14 cellular contexts compared by ENCODE assay signal in genomic region chr20:50367104-50367674, GRCh38.
DNase-seq lines count a peak whose midpoint lies in the region; ATAC-seq and TF ChIP-seq lines count a peak whose summit lies in the region.
"Had no signal": no experiment of that assay in that cellular context is flagged by ENCODE, and none has a peak within 500 bp of the region (broad histone marks: within the 10 kb centered on the region; RNA-seq: fewer than 3 reads in every experiment).

No MANE protein-coding gene starts in this region.

- peak; percentile 68 for DNase-seq in A673 (ENCODE audit: low spot score)
- DNase-seq in LoVo (ENCODE audit: low spot score) = peak; percentile 20
- DNase-seq in NCI-H1436 treated with DMSO at 0.1 percent for 48 hours (lab: John Stamatoyannopoulos, UW) = no peak
- no peak for DNase-seq in central memory CD4-positive, alpha-beta T cell
- no peak for DNase-seq in RWPE1 (ENCODE audit: low spot score)
- DNase-seq: activated naive CD8-positive, alpha-beta T cell treated with anti-CD3 and anti-CD28 coated beads for 36 hours; effector CD8-positive, alpha-beta T cell; hippocampal formation; upper lobe of right lung had no signal

- H3K36me3 ChIP-seq in A673 (ENCODE audit: insufficient read depth, low read length, poor library complexity, severe bottlenecking) (no peaks in the 10 kb centered on the region), duodenal mucosa (ENCODE audit: control insufficient read depth in 1 of 2, insufficient read depth in 2 of 2, low read length in 2 of 2) (no peaks in the 10 kb centered on the region), mucosa of rectum (ENCODE audit: control insufficient read depth in 2 of 2, insufficient read depth in 2 of 2, low read length in 2 of 2) (no peaks in the 10 kb centered on the region)
- H3K36me3 ChIP-seq: right atrium auricular region, upper lobe of right lung had no signal

- TSS peak; percentile 98 for BruUV-seq in A673 (replicated peaks; lab: Mats Ljungman, UMichigan)

- CTCF ChIA-PET in A673 (lab: Charles Lee) = no interaction called here
- CTCF ChIA-PET in RWPE1 (lab: Yijun Ruan, JAX) = interaction anchor here (0.5 kb wide), 1 partner anchor 190 kb away, joined by 3 read pairs; no protein-coding TSS in a partner anchor

- ATAC-seq in GM18858 (IDR thresholded peaks at IDR 0.05; ENCODE audit: unreplicated experiment) = no peak

- H3K27me3 ChIP-seq in A673 (replicated peaks; ENCODE audit: insufficient read depth, low read depth, low read length, poor library complexity) = no peaks in the 10 kb centered on the region
- H3K27me3 ChIP-seq in duodenal mucosa (ENCODE audit: control insufficient read depth in 1 of 2, insufficient read depth in 2 of 2, low read length in 2 of 2) = no peaks in the 10 kb centered on the region
- no peaks in the 10 kb centered on the region for H3K27me3 ChIP-seq in mucosa of rectum (ENCODE audit: control insufficient read depth in 2 of 2, insufficient read depth in 2 of 2, low read length in 2 of 2)
- H3K27me3 ChIP-seq: right atrium auricular region, upper lobe of right lung had no signal

- H3K9ac ChIP-seq in duodenal mucosa (ENCODE audit: low read depth in 1 of 2, low read length in 2 of 2) (no peak overlapping the region), mucosa of rectum (ENCODE audit: low read depth in 1 of 2, low read length in 2 of 2) (peak overlapping the region in 1 of 2 donors; percentile 1)

- intact Hi-C loops in A673 (cut with micrococcal nuclease; ENCODE audit: unreplicated experiment) = loop anchor here (2.0 kb wide), 1 partner anchor 86 kb away; no protein-coding TSS in a partner anchor

- H3K4me1 ChIP-seq in A673 (ENCODE audit: insufficient read depth, low read length, poor library complexity, severe bottlenecking) (peaks cover 23% of the 10 kb centered on the region), duodenal mucosa (ENCODE audit: control insufficient read depth in 1 of 2, insufficient read depth in 2 of 2, low read length in 2 of 2) (peaks cover 33 to 37% of the 10 kb centered on the region in 2 donors), mucosa of rectum (ENCODE audit: control insufficient read depth in 2 of 2, insufficient read depth in 2 of 2, low read length in 2 of 2) (peaks cover 26 to 28% of the 10 kb centered on the region in 2 donors)
- H3K4me1 ChIP-seq: upper lobe of right lung had no signal

- H3K27ac ChIP-seq in A673 (ENCODE audit: low read depth, low read length, poor library complexity, severe bottlenecking) = peak overlapping the region; percentile 91
- peak overlapping the region; percentile 50 for H3K27ac ChIP-seq in duodenal mucosa (ENCODE audit: low read depth, low read length)
- peak overlapping the region; percentile 74 to 79 for H3K27ac ChIP-seq in mucosa of rectum (ENCODE audit: low read depth in 2 of 2, low read length in 2 of 2)
- H3K27ac ChIP-seq in RWPE1 = no peak overlapping the region
- H3K27ac ChIP-seq: right atrium auricular region, upper lobe of right lung had no signal

- H3K9me3 ChIP-seq in A673 (ENCODE audit: low read depth, low read length, poor library complexity, severe bottlenecking) = no peaks in the 10 kb centered on the region
- H3K9me3 ChIP-seq in duodenal mucosa (ENCODE audit: control insufficient read depth in 1 of 2, low read length in 2 of 2) = no peaks in the 10 kb centered on the region
- H3K9me3 ChIP-seq in mucosa of rectum (ENCODE audit: control insufficient read depth in 2 of 2, low read length in 2 of 2) = no peaks in the 10 kb centered on the region
- H3K9me3 ChIP-seq: right atrium auricular region, upper lobe of right lung had no signal

- POLR2A ChIA-PET in A673 (lab: Charles Lee; ENCODE audit: low non-redundant PET) = no interaction called here
- POLR2A ChIA-PET in RWPE1 (lab: Yijun Ruan, JAX; ENCODE audit: low non-redundant PET) = no interaction called here

- no peak for TF ChIP-seq CTCF in A673 (conservative IDR thresholded peaks at IDR 0.05; ENCODE audit: low read depth, low read length)
- TF ChIP-seq CTCF in RWPE1 (conservative IDR thresholded peaks at IDR 0.05; ENCODE audit: low read depth) = no peak

- H3K4me3 ChIP-seq in A673 (ENCODE audit: low read depth, low read length, poor library complexity, severe bottlenecking) (no peak overlapping the region), duodenal mucosa (ENCODE audit: low read depth in 1 of 2, low read length in 2 of 2) (no peak overlapping the region), mucosa of rectum (ENCODE audit: low read length in 2 of 2) (peak overlapping the region in 1 of 2 donors; percentile 37)
- H3K4me3 ChIP-seq: lung, right atrium auricular region, upper lobe of right lung had no signal

Comparison
In these comparisons a context has a peak if more than half of its experiments do, and no peak if none do; other contexts are left out.
1. DNase-seq: peak in A673 (single experiment) and LoVo (single experiment); none in NCI-H1436 treated with DMSO at 0.1 percent for 48 hours (single experiment), central memory CD4-positive, alpha-beta T cell (single experiment) and RWPE1 (single experiment).